Comparison of ENCODE assay signal across 21 cellular contexts in the genomic region with DNA sequence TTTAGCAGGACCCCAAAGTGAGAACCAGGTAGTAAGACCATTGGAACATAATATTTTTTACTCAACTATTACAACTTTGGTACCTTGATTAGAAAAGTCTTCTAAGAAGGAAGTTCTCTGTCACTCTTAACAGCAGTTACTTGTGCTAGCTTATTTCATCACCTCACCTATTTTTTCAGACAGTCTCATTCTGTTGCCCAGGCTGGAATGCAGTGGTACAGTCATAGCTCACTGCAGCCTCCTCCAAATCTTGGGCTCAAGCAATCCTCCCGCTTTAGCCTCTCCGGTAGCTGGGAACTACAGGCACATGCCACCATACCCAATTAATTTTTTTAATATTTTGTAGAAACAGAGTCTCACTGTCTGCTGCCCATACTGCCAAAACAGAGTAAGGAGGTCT. TPM values are rescaled to one million over a fixed set of nuclear protein-coding genes. Genes with fewer than 3 reads are reported as not detected.
DNase-seq lines count a peak whose midpoint lies in the region; ATAC-seq and TF ChIP-seq lines count a peak whose summit lies in the region.
"Had no signal": no experiment of that assay in that cellular context is flagged by ENCODE, and none has a peak within 500 bp of the region (broad histone marks: within the 10 kb centered on the region; RNA-seq: fewer than 3 reads in every experiment).

No MANE protein-coding gene starts in this region.

- no peaks in the 10 kb centered on the region for H3K9me3 ChIP-seq in upper lobe of right lung
- H3K9me3 ChIP-seq: BE2C, sigmoid colon had no signal

- DNase-seq in activated naive CD4-positive, alpha-beta T cell treated with anti-CD3 and anti-CD28 coated beads for 36 hours = no peak
- DNase-seq in activated naive CD4-positive, alpha-beta T cell treated with anti-CD3 and anti-CD28 coated beads, Interleukin-2, amount 10 ng/mL, durations not matched to agents 7 days and 5 days = no peak
- DNase-seq in mesothelial cell of epicardium (ENCODE audit: low spot score in 2 of 2, unreplicated experiment in 2 of 2) (no peak), upper lobe of right lung (no peak), SHP77 (lab: John Stamatoyannopoulos, UW) (no peak)
- DNase-seq: activated CD4-positive, CD25-positive, alpha-beta regulatory T cell treated with anti-CD3 and anti-CD28 coated beads, Interleukin-2, amount 50 U/mL, for 72 hours; amniotic stem cell; BE2C; DMS79 treated with DMSO at 0.1 percent for 48 hours; islet precursor cell; KBM-7; MM.1S; NCI-H146; NCI-H510A treated with DMSO at 0.1 percent for 48 hours; SHP77 treated with DMSO at 0.1 percent for 48 hours; sigmoid colon; stimulated activated CD4-positive, alpha-beta T cell treated with anti-CD3 and anti-CD28 coated beads, Interleukin-15, amount 100 ng/mL, for 24 hours had no signal

- intact Hi-C loops in activated naive CD4-positive, alpha-beta T cell treated with anti-CD3 and anti-CD28 coated beads for 36 hours (cut with micrococcal nuclease) = no loop called here
- intact Hi-C loops in upper lobe of right lung (cut with DNase I) = no loop called here

- H3K27ac Mint-ChIP-seq in activated naive CD4-positive, alpha-beta T cell treated with anti-CD3 and anti-CD28 coated beads for 36 hours = peak overlapping the region; percentile 65
- no peak overlapping the region for H3K27ac Mint-ChIP-seq in activated naive CD4-positive, alpha-beta T cell treated with anti-CD3 and anti-CD28 coated beads, Interleukin-2, amount 10 ng/mL, durations not matched to agents 7 days and 5 days
- H3K27ac Mint-ChIP-seq in activated naive CD8-positive, alpha-beta T cell = peak overlapping the region; percentile 64
- H3K27ac Mint-ChIP-seq in mesothelial cell of epicardium = peak overlapping the region; percentile 34

- H3K9me3 Mint-ChIP-seq in activated naive CD4-positive, alpha-beta T cell treated with anti-CD3 and anti-CD28 coated beads for 36 hours = no peaks in the 10 kb centered on the region
- no peaks in the 10 kb centered on the region for H3K9me3 Mint-ChIP-seq in activated naive CD4-positive, alpha-beta T cell treated with anti-CD3 and anti-CD28 coated beads, Interleukin-2, amount 10 ng/mL, durations not matched to agents 7 days and 5 days
- no peaks in the 10 kb centered on the region for H3K9me3 Mint-ChIP-seq in activated naive CD8-positive, alpha-beta T cell (ENCODE audit: low read depth)
- no peaks in the 10 kb centered on the region for H3K9me3 Mint-ChIP-seq in mesothelial cell of epicardium

- no peak overlapping the region for H3K27ac ChIP-seq in upper lobe of right lung
- H3K27ac ChIP-seq: coronary artery, sigmoid colon had no signal

- H3K4me3 Mint-ChIP-seq in activated naive CD4-positive, alpha-beta T cell treated with anti-CD3 and anti-CD28 coated beads for 36 hours = no peak overlapping the region
- H3K4me3 Mint-ChIP-seq in activated naive CD4-positive, alpha-beta T cell treated with anti-CD3 and anti-CD28 coated beads, Interleukin-2, amount 10 ng/mL, durations not matched to agents 7 days and 5 days = no peak overlapping the region
- H3K4me3 Mint-ChIP-seq in activated naive CD8-positive, alpha-beta T cell = no peak overlapping the region
- H3K4me3 Mint-ChIP-seq in mesothelial cell of epicardium = no peak overlapping the region

- H3K4me3 ChIP-seq in upper lobe of right lung = no peak overlapping the region
- H3K4me3 ChIP-seq: coronary artery, sigmoid colon had no signal

- ATAC-seq in upper lobe of right lung (peak; percentile 44), HG03280 (IDR thresholded peaks at IDR 0.05; ENCODE audit: unreplicated experiment) (no peak), HG03039 (IDR thresholded peaks at IDR 0.05; ENCODE audit: unreplicated experiment) (no peak)

- peaks cover 12% of the 10 kb centered on the region for H3K4me1 ChIP-seq in upper lobe of right lung
- H3K4me1 ChIP-seq: BE2C had no signal

- no peaks in the 10 kb centered on the region for H3K27me3 ChIP-seq in upper lobe of right lung
- H3K27me3 ChIP-seq: BE2C, sigmoid colon had no signal

- H3K4me1 Mint-ChIP-seq in activated naive CD4-positive, alpha-beta T cell treated with anti-CD3 and anti-CD28 coated beads for 36 hours (ENCODE audit: low read depth) = peaks cover 31% of the 10 kb centered on the region
- H3K4me1 Mint-ChIP-seq in activated naive CD4-positive, alpha-beta T cell treated with anti-CD3 and anti-CD28 coated beads, Interleukin-2, amount 10 ng/mL, durations not matched to agents 7 days and 5 days = peaks cover 32% of the 10 kb centered on the region
- H3K4me1 Mint-ChIP-seq in activated naive CD8-positive, alpha-beta T cell (ENCODE audit: low read depth) = peaks cover 44% of the 10 kb centered on the region
- H3K4me1 Mint-ChIP-seq in mesothelial cell of epicardium = peaks cover 14% of the 10 kb centered on the region

- no peak for TF ChIP-seq CTCF in mesothelial cell of epicardium (IDR thresholded peaks at IDR 0.05; ENCODE audit: unreplicated experiment)
- no peak for TF ChIP-seq CTCF in upper lobe of right lung (IDR thresholded peaks at IDR 0.05)

- CTCF ChIA-PET in activated naive CD4-positive, alpha-beta T cell treated with anti-CD3 and anti-CD28 coated beads for 36 hours (lab: Charles Lee) = interaction anchor here (0.6 to 1.3 kb wide), 3 partner anchors 9 to 37 kb away, joined by 3 to 4 read pairs (median 3); no protein-coding TSS in a partner anchor
- CTCF ChIA-PET in activated naive CD4-positive, alpha-beta T cell treated with anti-CD3 and anti-CD28 coated beads, Interleukin-2, amount 10 ng/mL, durations not matched to agents 7 days and 5 days (lab: Charles Lee) = interaction anchor here (1.2 to 1.7 kb wide), 2 partner anchors 22 to 49 kb away, joined by 3 to 6 read pairs; no protein-coding TSS in a partner anchor

- H3K36me3 ChIP-seq in upper lobe of right lung = peaks cover 100% of the 10 kb centered on the region

- peaks cover 73% of the 10 kb centered on the region for H3K36me3 Mint-ChIP-seq in activated naive CD4-positive, alpha-beta T cell treated with anti-CD3 and anti-CD28 coated beads for 36 hours (ENCODE audit: low read depth)
- peaks cover 77% of the 10 kb centered on the region for H3K36me3 Mint-ChIP-seq in activated naive CD4-positive, alpha-beta T cell treated with anti-CD3 and anti-CD28 coated beads, Interleukin-2, amount 10 ng/mL, durations not matched to agents 7 days and 5 days
- H3K36me3 Mint-ChIP-seq in activated naive CD8-positive, alpha-beta T cell = peaks cover 10% of the 10 kb centered on the region
- H3K36me3 Mint-ChIP-seq in mesothelial cell of epicardium = peaks cover 55% of the 10 kb centered on the region

- H3K27me3 Mint-ChIP-seq in activated naive CD4-positive, alpha-beta T cell treated with anti-CD3 and anti-CD28 coated beads for 36 hours (ENCODE audit: low read depth) = no peaks in the 10 kb centered on the region
- no peaks in the 10 kb centered on the region for H3K27me3 Mint-ChIP-seq in activated naive CD4-positive, alpha-beta T cell treated with anti-CD3 and anti-CD28 coated beads, Interleukin-2, amount 10 ng/mL, durations not matched to agents 7 days and 5 days
- no peaks in the 10 kb centered on the region for H3K27me3 Mint-ChIP-seq in activated naive CD8-positive, alpha-beta T cell
- no peaks in the 10 kb centered on the region for H3K27me3 Mint-ChIP-seq in mesothelial cell of epicardium (ENCODE audit: low read depth)

RNA-seq across cellular contexts. Expression of a gene that starts 18.0 kb away (rescaled TPM):
- 100 to 1,000 TPM; 461 to 475 TPM for total RNA-seq in activated naive CD4-positive, alpha-beta T cell treated with anti-CD3 and anti-CD28 coated beads for 36 hours
- total RNA-seq in mesothelial cell of epicardium = 274 to 279 TPM (median 276 TPM) in 3 replicates
- total RNA-seq in upper lobe of right lung = 357 TPM

RNA-seq across cellular contexts. Expression of a gene that starts 25.8 kb away (rescaled TPM):
- total RNA-seq in activated naive CD4-positive, alpha-beta T cell treated with anti-CD3 and anti-CD28 coated beads for 36 hours = under 1 TPM in 1 of 2 experiments, not detected in 1; 0.10 TPM
- total RNA-seq in mesothelial cell of epicardium = 0.55 to 0.93 TPM (median 0.78 TPM) in 3 replicates
- total RNA-seq in upper lobe of right lung = 2.6 TPM

RNA-seq across cellular contexts. Expression of a gene that starts 34.9 kb away (rescaled TPM):
- 10 to 100 TPM; 58.7 to 59.4 TPM for total RNA-seq in activated naive CD4-positive, alpha-beta T cell treated with anti-CD3 and anti-CD28 coated beads for 36 hours
- 66.6 to 67.2 TPM (median 67.1 TPM) in 3 replicates for total RNA-seq in mesothelial cell of epicardium
- 55.9 TPM for total RNA-seq in upper lobe of right lung

RNA-seq across cellular contexts. Expression of a gene that starts 35.3 kb away (rescaled TPM):
- 10 to 100 TPM; 20.4 to 21.4 TPM for total RNA-seq in activated naive CD4-positive, alpha-beta T cell treated with anti-CD3 and anti-CD28 coated beads for 36 hours
- total RNA-seq in mesothelial cell of epicardium = 63.2 to 70.4 TPM (median 69.5 TPM) in 3 replicates
- total RNA-seq in upper lobe of right lung = 65.4 TPM

RNA-seq across cellular contexts. Expression of a gene that starts 57.3 kb away (rescaled TPM):
- 10 to 100 TPM; 43.1 to 43.4 TPM for total RNA-seq in activated naive CD4-positive, alpha-beta T cell treated with anti-CD3 and anti-CD28 coated beads for 36 hours
- 74.9 to 82.6 TPM (median 80.7 TPM) in 3 replicates for total RNA-seq in mesothelial cell of epicardium
- 281 TPM for total RNA-seq in upper lobe of right lung
